In the genomic region with DNA sequence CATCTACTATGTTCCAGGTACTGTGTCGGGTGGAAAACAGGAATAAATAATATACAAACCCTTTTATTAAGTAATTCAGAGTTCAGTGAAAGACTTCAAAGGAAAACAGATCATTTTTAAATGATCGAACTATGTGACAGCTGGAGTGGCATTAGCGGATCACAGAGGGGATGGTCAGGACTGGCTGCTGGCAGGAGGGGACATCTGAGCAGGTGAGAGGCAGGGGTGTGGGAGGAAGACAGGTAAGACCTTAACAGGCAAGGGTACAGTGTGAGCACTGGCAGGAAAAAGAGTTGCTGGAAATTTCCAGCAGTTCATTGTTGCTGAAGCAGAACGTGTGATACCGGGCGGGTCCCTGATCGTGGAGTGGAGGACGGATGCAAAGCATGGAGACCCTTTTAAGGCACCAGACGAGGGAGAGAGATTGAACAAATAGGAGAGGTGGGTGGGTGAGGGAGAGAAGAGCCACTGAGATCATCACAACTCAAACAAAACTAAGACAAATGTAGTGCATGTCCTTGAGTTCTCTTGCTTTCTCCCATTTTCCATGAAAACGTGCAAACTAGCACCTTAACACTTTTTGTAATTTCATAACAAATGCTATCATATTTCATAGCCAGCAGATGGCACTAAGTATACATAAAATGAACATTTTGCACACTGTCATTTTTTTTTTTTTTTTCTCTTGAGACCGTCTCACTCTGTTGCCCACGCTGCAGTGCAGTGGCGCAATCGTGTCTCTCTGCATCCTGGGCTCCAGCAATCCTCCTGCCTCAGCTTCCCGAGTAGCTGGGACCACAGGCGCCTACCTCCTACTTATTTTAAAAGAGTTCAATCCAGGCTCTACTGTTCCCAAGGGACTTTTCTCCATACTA, we compare ENCODE assay signal across 8 cellular contexts. TPM values are rescaled to one million over a fixed set of nuclear protein-coding genes. Genes with fewer than 3 reads are reported as not detected.
DNase-seq lines count a peak whose midpoint lies in the region; ATAC-seq and TF ChIP-seq lines count a peak whose summit lies in the region.
"Not testable (repeated sequence)": the region's sequence is repeated elsewhere in the genome, so short reads cannot be mapped to it uniquely, and the experiment has no call there.

No MANE protein-coding gene starts in this region.

- H3K27ac ChIP-seq in HEK293 (ENCODE audit: extremely low read depth, low read depth, low read length); lung (ENCODE audit: low read depth in 1 of 2, low read length in 1 of 2): not testable (repeated sequence)

- DNase-seq in Caki2 (ENCODE audit: low read depth) (peak; percentile 64), NCI-H1105 treated with DMSO at 0.1 percent for 48 hours (lab: John Stamatoyannopoulos, UW) (peak; percentile 29), OCI-M1 (lab: John Stamatoyannopoulos, UW) (peak; percentile 55), erythroblast (lab: John Stamatoyannopoulos, UW) (peak; percentile 6 to 9)
- DNase-seq in activated T-cell treated with anti-CD3 and anti-CD28 coated beads, Interleukin-2, amount 50 U/mL, for 4 hours; lung (ENCODE audit: low spot score): not testable (repeated sequence)
- DNase-seq in stimulated activated CD4-positive, alpha-beta T cell treated with anti-CD3 and anti-CD28 coated beads, Interleukin-1b, Interleukin-23, amount 100 ng/mL, for 48 hours: peak; percentile 14

- H3K27me3 Mint-ChIP-seq in activated T-cell treated with anti-CD3 and anti-CD28 coated beads, Interleukin-2, amount 50 U/mL, for 4 hours (ENCODE audit: low read depth): peaks cover 30% of the 10 kb centered on the region

- TF ChIP-seq POLR2A in erythroblast (IDR thresholded peaks at IDR 0.05; ENCODE audit: low read length): not testable (repeated sequence)

- 39 to 45% methylated on average over 16 of the region's 16 CpGs for WGBS in lung, 2 donors

- not testable (repeated sequence) for H3K4me1 Mint-ChIP-seq in activated T-cell treated with anti-CD3 and anti-CD28 coated beads, Interleukin-2, amount 50 U/mL, for 4 hours (ENCODE audit: low read depth)

- POLR2A ChIA-PET in HEK293 (lab: Yijun Ruan, JAX): not testable (repeated sequence)

- H3K9me3 Mint-ChIP-seq in activated T-cell treated with anti-CD3 and anti-CD28 coated beads, Interleukin-2, amount 50 U/mL, for 4 hours: not testable (repeated sequence)

- CTCF ChIA-PET in HEK293 (lab: Yijun Ruan, JAX): interaction anchor here (0.8 kb wide), 1 partner anchor 532 kb away, joined by 3 read pairs; no protein-coding TSS in a partner anchor

- H3K4me3 ChIP-seq in HEK293 (ENCODE audit: low read depth, low read length); lung: not testable (repeated sequence)

- not testable (repeated sequence) for H3K9me3 ChIP-seq in HEK293 (ENCODE audit: control insufficient read depth, insufficient read depth, low read depth, low read length); lung (ENCODE audit: control insufficient read depth in 2 of 2, insufficient read depth in 1 of 2, low read length in 1 of 2)

- H3K27me3 ChIP-seq in lung (ENCODE audit: control insufficient read depth, insufficient read depth): not testable (repeated sequence)

- H3K4me3 Mint-ChIP-seq in activated T-cell treated with anti-CD3 and anti-CD28 coated beads, Interleukin-2, amount 50 U/mL, for 4 hours: not testable (repeated sequence)

- in situ Hi-C loops in Caki2 (cut with HindIII; ENCODE audit: low pct_unique_long_range_greater_than_20kb, low sequenced_read_pairs): not testable (repeated sequence)

- ATAC-seq in activated T-cell treated with anti-CD3 and anti-CD28 coated beads, Interleukin-2, amount 50 U/mL, for 4 hours: peak; percentile 43 to 57
- peak; percentile 80 for ATAC-seq in lung (ENCODE audit: insufficient read depth, low FRiP score)

- not testable (repeated sequence) for TF ChIP-seq CTCF in HEK293 (tag by site-specific recombination; IDR thresholded peaks at IDR 0.05); lung (IDR thresholded peaks at IDR 0.05; ENCODE audit: control extremely low read depth, extremely low read depth)

- H3K4me1 ChIP-seq in HEK293 (ENCODE audit: control insufficient read depth, insufficient read depth, low read length); lung (ENCODE audit: control insufficient read depth in 2 of 2, insufficient read depth in 2 of 2, low read length in 2 of 2): not testable (repeated sequence)

- H3K36me3 Mint-ChIP-seq in activated T-cell treated with anti-CD3 and anti-CD28 coated beads, Interleukin-2, amount 50 U/mL, for 4 hours (ENCODE audit: insufficient read depth): not testable (repeated sequence)

- H3K36me3 ChIP-seq in HEK293 (ENCODE audit: control insufficient read depth in 2 of 2, insufficient read depth in 1 of 2, low read length in 2 of 2); lung (ENCODE audit: control insufficient read depth in 2 of 2, insufficient read depth in 2 of 2, low read length in 2 of 2): not testable (repeated sequence)

TF ChIP-seq in HEK293, 187 proteins besides CTCF, POLR2A, EP300 and RAD21:
- 0 out of 2 replicates have a peak, but pooled peaks have one; percentile 23 for TF ChIP-seq ZNF654 (tag by site-specific recombination; IDR thresholded peaks at IDR 0.05; ENCODE audit: low read depth)

RNA-seq across cellular contexts. Expression of a gene that starts 23.7 kb away (rescaled TPM):
- not detected in 2 replicates for total RNA-seq in Caki2 (2014; rRNA removed; shearing (Covaris generic); ENCODE audit: low replicate concordance)
- total RNA-seq in activated T-cell treated with anti-CD3 and anti-CD28 coated beads, Interleukin-2, amount 50 U/mL, for 4 hours: under 1 TPM; 0.20 to 0.33 (median 0.24) TPM
- total RNA-seq in lung: 1 to 10 TPM; 1.4 to 1.5 TPM
- under 1 TPM; 0.16 to 0.50 TPM for polyA plus RNA-seq in lung
